21 cellular contexts compared by ENCODE assay signal in genomic region chr15:62846131-62846804, GRCh38.
DNase-seq lines count a peak whose midpoint lies in the region; ATAC-seq, FAIRE-seq and TF ChIP-seq lines count a peak whose summit lies in the region.
"Had no signal": no experiment of that assay in that cellular context is flagged by ENCODE, and none has a peak within 500 bp of the region (broad histone marks: within the 10 kb centered on the region; RNA-seq: fewer than 3 reads in every experiment).

No MANE protein-coding gene starts in this region.

- POLR2A ChIA-PET in HepG2 (lab: Yijun Ruan, JAX) = interaction anchor here (0.8 to 1.2 kb wide), 3 partner anchors 34 to 202 kb away, joined by 3 to 4 read pairs (median 3); no protein-coding TSS in a partner anchor

- FAIRE-seq in HepG2 (lab: Jason Lieb, UNC) (no peak), bronchial epithelial cell (lab: Jason Lieb, UNC) (peak; percentile 28)

- TF ChIP-seq CTCF in HepG2 (CRISPR knock-in tag; IDR thresholded peaks at IDR 0.05) = no peak
- no peak for TF ChIP-seq CTCF in right lobe of liver (IDR thresholded peaks at IDR 0.05)
- TF ChIP-seq CTCF in bronchial epithelial cell (IDR thresholded peaks at IDR 0.05; ENCODE audit: insufficient read depth, low read length, severe bottlenecking) = no peak

- H3K9ac ChIP-seq in HepG2 (ENCODE audit: insufficient read depth, low read depth, low read length) (no peak overlapping the region), neuronal stem cell (ENCODE audit: low read depth, low read length, poor library complexity) (no peak overlapping the region)

- BruUV-seq in HepG2 (replicated peaks; lab: Mats Ljungman, UMichigan) = no TSS peak

- no peaks in the 10 kb centered on the region for H4K20me1 ChIP-seq in HepG2 (ENCODE audit: insufficient read depth, low read length)

- H3K4me1 ChIP-seq in HepG2 (ENCODE audit: insufficient read depth, low read length) (peaks cover 61% of the 10 kb centered on the region), right lobe of liver (peaks cover 0 to 35% (median 12%) of the 10 kb centered on the region in 4 donors), neuronal stem cell (ENCODE audit: control insufficient read depth in 2 of 2, insufficient read depth in 1 of 2, low read depth in 1 of 2, low read length in 2 of 2) (peaks cover 26% of the 10 kb centered on the region in 2 donors)

- 95% methylated on average over 8 of the region's 10 CpGs for WGBS in HepG2 (ENCODE audit: low lambda C conversion rate)
- WGBS in right lobe of liver (ENCODE audit: insufficient coverage, low coverage, low lambda C conversion rate, missing lambda C conversion rate) = 96% methylated on average over 6 of the region's 10 CpGs
- 100% methylated on average over 2 of the region's 10 CpGs; no CpG with 5 or more reads in 1 of the 2 donors for WGBS in neuronal stem cell (ENCODE audit: extremely low coverage in 2 of 2, insufficient read length in 2 of 2, insufficient replicate concordance in 1 of 2), 2 donors

- no peaks in the 10 kb centered on the region for H3K27me3 ChIP-seq in HepG2 (ENCODE audit: control insufficient read depth in 1 of 2, insufficient read depth in 2 of 2, low read length in 2 of 2)
- H3K27me3 ChIP-seq in right lobe of liver = no peaks in the 10 kb centered on the region
- H3K27me3 ChIP-seq in bronchial epithelial cell (ENCODE audit: control insufficient read depth, insufficient read depth, low read length) = no peaks in the 10 kb centered on the region
- H3K27me3 ChIP-seq in neuronal stem cell (ENCODE audit: control insufficient read depth in 3 of 3, insufficient read depth in 3 of 3, low read depth in 1 of 3, low read length in 3 of 3) = no peaks in the 10 kb centered on the region
- H3K27me3 ChIP-seq: MG63 had no signal

- H3K36me3 ChIP-seq in HepG2 (replicated peaks in 1 of 2; ENCODE audit: control insufficient read depth in 1 of 2, insufficient read depth in 2 of 2, low read length in 2 of 2) (no peaks in the 10 kb centered on the region; a peak in 1 of 5 replicates), right lobe of liver (no peaks in the 10 kb centered on the region), bronchial epithelial cell (ENCODE audit: control insufficient read depth, insufficient read depth, low read length) (no peaks in the 10 kb centered on the region), neuronal stem cell (replicated peaks in 1 of 2; ENCODE audit: control insufficient read depth in 2 of 2, insufficient read depth in 2 of 2, low read length in 2 of 2) (peaks cover 0 to 1% of the 10 kb centered on the region in 2 donors)

- H2BK120ac ChIP-seq in neuronal stem cell (ENCODE audit: low read depth, low read length) = no peak overlapping the region

- ATAC-seq in HepG2 (no peak), right lobe of liver (no peak), GM21717 (IDR thresholded peaks at IDR 0.05; ENCODE audit: unreplicated experiment) (no peak), GM21619 (IDR thresholded peaks at IDR 0.05; ENCODE audit: unreplicated experiment) (no peak)
- ATAC-seq: GM23338 had no signal

- H2BK5ac ChIP-seq in neuronal stem cell (ENCODE audit: low read length) = no peak overlapping the region

- no peak overlapping the region for H2BK12ac ChIP-seq in neuronal stem cell (ENCODE audit: low read length)

- no peak for DNase-seq in HepG2 (ENCODE audit: low spot score)
- DNase-seq in right lobe of liver = no peak
- DNase-seq in bronchial epithelial cell (ENCODE audit: low read depth) = no peak
- DNase-seq in neuronal stem cell (ENCODE audit: low spot score) = no peak
- no peak for DNase-seq in SW 1271 (lab: John Stamatoyannopoulos, UW)
- DNase-seq in occipital lobe (lab: John Stamatoyannopoulos, UW) = no peak
- DNase-seq: 8988T, COR-L47, Kasumi-1, MG63, NCI-H1048, NCI-H1436, NCI-H2029, NCI-H2171, NCI-H446, NCI-H69, SHP77 had no signal

- H3K79me2 ChIP-seq in HepG2 (ENCODE audit: insufficient read depth, low read length) = no peaks in the 10 kb centered on the region

- peak overlapping the region; percentile 64 for H2AK5ac ChIP-seq in neuronal stem cell (ENCODE audit: low read depth, low read length)

- H3K79me1 ChIP-seq in neuronal stem cell (ENCODE audit: low read depth, low read length) = no peaks in the 10 kb centered on the region

- in situ Hi-C loops in HepG2 (cut with HindIII; ENCODE audit: extremely low pct_ligation_motif_present, low pct_unique_long_range_greater_than_20kb) = loop anchor here (5.0 kb wide), 1 partner anchor 201 kb away; no protein-coding TSS in a partner anchor

- 0 out of 2 replicates have a peak overlapping the region, but pooled peaks have one; percentile 0 for H3K4me2 ChIP-seq in HepG2 (ENCODE audit: low read depth, low read length)
- no peak overlapping the region for H3K4me2 ChIP-seq in neuronal stem cell (ENCODE audit: insufficient read depth, low read length, poor library complexity, severe bottlenecking)
- H3K4me2 ChIP-seq: GM23338 had no signal

- intact Hi-C loops in HepG2 (cut with micrococcal nuclease; ENCODE audit: unreplicated experiment) = loop anchor here (5.0 kb wide), 1 partner anchor 64 kb away; no protein-coding TSS in a partner anchor
- intact Hi-C loops in right lobe of liver (cut with DNase I) = loop anchor here (10.0 kb wide), 3 partner anchors 61 to 239 kb away; no protein-coding TSS in a partner anchor

- H2AFZ ChIP-seq in HepG2 (ENCODE audit: low read length) = no peak overlapping the region
- no peak overlapping the region for H2AFZ ChIP-seq in neuronal stem cell (ENCODE audit: low read length)
- H2AFZ ChIP-seq: GM23338 had no signal

- H3K18ac ChIP-seq in neuronal stem cell (ENCODE audit: low read length) = peak overlapping the region; percentile 20

- H3K9me3 ChIP-seq in HepG2 (ENCODE audit: low read length) (no peaks in the 10 kb centered on the region), right lobe of liver (no peaks in the 10 kb centered on the region), neuronal stem cell (replicated peaks in 1 of 2; ENCODE audit: control insufficient read depth in 2 of 2, insufficient read depth in 1 of 2, low read depth in 1 of 2, low read length in 2 of 2) (peaks cover 0 to 4% of the 10 kb centered on the region in 2 donors)
- H3K9me3 ChIP-seq: MG63 had no signal

- peak overlapping the region; percentile 19 for H2BK15ac ChIP-seq in neuronal stem cell (ENCODE audit: low read length)

- no peak overlapping the region for H3K23ac ChIP-seq in neuronal stem cell (ENCODE audit: low read depth, low read length, poor library complexity)

- no peak overlapping the region for H4K8ac ChIP-seq in neuronal stem cell (ENCODE audit: low read depth, low read length)

- no peak for TF ChIP-seq RAD21 in HepG2 (CRISPR knock-in tag; IDR thresholded peaks at IDR 0.05)

- CTCF ChIA-PET in HepG2 (lab: Yijun Ruan, JAX; ENCODE audit: low intra/inter-chr PET ratio, low total read pairs) = no interaction called here

- H3K27ac ChIP-seq in HepG2 (ENCODE audit: extremely low read length, insufficient read depth, low read length) = no peak overlapping the region
- H3K27ac ChIP-seq in right lobe of liver = no peak overlapping the region
- H3K27ac ChIP-seq in neuronal stem cell (replicated peaks; ENCODE audit: low read length) = no peak overlapping the region
- H3K27ac ChIP-seq: SK-N-MC had no signal

- no peak overlapping the region for H3K4me3 ChIP-seq in HepG2 (replicated peaks in 1 of 3; ENCODE audit: insufficient read depth in 1 of 3, low read depth in 2 of 3, low read length in 3 of 3)
- no peak overlapping the region for H3K4me3 ChIP-seq in right lobe of liver
- H3K4me3 ChIP-seq in bronchial epithelial cell (ENCODE audit: low read depth, low read length) = no peak overlapping the region
- no peak overlapping the region for H3K4me3 ChIP-seq in neuronal stem cell (ENCODE audit: low read length in 2 of 2)
- H3K4me3 ChIP-seq: GM23338, MG63, SK-N-MC had no signal

- TF ChIP-seq EP300 in HepG2 (IDR thresholded peaks at IDR 0.05; ENCODE audit: low read depth in 2 of 2, low read length in 2 of 2) (no peak), HepG2 (CRISPR knock-in tag; IDR thresholded peaks at IDR 0.05; ENCODE audit: borderline replicate concordance) (no peak)

- TF ChIP-seq POLR2A in HepG2 (IDR thresholded peaks at IDR 0.05; ENCODE audit: insufficient read depth in 1 of 2, low read depth in 2 of 2, low read length in 2 of 2) = no peak
- no peak for TF ChIP-seq POLR2A in right lobe of liver (IDR thresholded peaks at IDR 0.05)

- H3K4ac ChIP-seq in neuronal stem cell (ENCODE audit: low read length) = no peak overlapping the region

- peak overlapping the region; percentile 5 for H4K91ac ChIP-seq in neuronal stem cell (ENCODE audit: low read depth, low read length, poor library complexity)

- H3K14ac ChIP-seq in neuronal stem cell (ENCODE audit: low read length) = no peak overlapping the region

TF ChIP-seq in HepG2, 621 proteins besides CTCF, POLR2A, EP300 and RAD21 (continues in another document):
- TF ChIP-seq RNF219 (CRISPR knock-in tag; IDR thresholded peaks at IDR 0.05) (no peak), HOXA7 (CRISPR knock-in tag; IDR thresholded peaks at IDR 0.05) (no peak), ZNF7 (CRISPR knock-in tag; IDR thresholded peaks at IDR 0.05) (no peak), ZMYM3 (CRISPR knock-in tag; IDR thresholded peaks at IDR 0.05) (0 out of 2 replicates have a peak, but pooled peaks have one; percentile 23), ZNF768 (CRISPR knock-in tag; IDR thresholded peaks at IDR 0.05) (peak; percentile 88), ZNF367 (CRISPR knock-in tag; IDR thresholded peaks at IDR 0.05; ENCODE audit: borderline replicate concordance) (no peak), ZNF709 (CRISPR knock-in tag; IDR thresholded peaks at IDR 0.05) (no peak), CEBPG (CRISPR knock-in tag; IDR thresholded peaks at IDR 0.05) (no peak), BORCS8-MEF2B (CRISPR knock-in tag; IDR thresholded peaks at IDR 0.05) (no peak)
